In the genomic region with DNA sequence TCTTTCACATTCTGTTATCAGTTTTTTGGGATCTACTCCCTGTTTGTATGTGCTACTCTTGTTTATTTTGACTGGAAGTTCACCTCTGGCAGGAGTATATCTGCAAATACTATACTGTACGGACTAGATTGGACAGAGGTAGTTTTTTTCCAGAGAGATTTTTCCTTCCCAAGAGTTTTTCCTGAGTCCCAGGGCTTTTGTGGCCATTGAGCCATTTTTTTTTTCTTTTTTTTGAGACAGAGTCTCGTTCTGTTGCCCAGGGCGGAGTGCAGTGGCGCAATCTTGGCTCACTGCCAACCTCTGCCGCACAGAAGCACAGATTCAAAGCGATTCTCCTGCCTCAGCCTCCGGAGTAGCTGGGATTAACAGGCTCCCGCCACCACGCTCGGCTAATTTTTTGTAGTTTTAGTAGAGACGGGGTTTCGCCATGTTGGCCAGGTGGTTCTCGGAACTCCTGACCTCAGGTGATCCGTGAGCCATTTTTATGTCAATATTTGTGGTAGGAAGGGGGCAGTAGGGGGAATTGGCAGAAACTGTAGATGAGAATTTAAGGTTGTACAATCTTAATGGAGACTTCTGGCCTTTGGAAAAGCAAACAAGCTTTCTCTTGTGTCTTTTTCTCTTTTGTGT, we compare ENCODE assay signal across 1 cellular context.
TF ChIP-seq lines count a peak whose summit lies in the region.

No MANE protein-coding gene starts in this region.

TF ChIP-seq in HepG2, 621 proteins besides CTCF, POLR2A, EP300 and RAD21 (continued from another document and continues in another):
- no peak for TF ChIP-seq ZNF646 (CRISPR knock-in tag; IDR thresholded peaks at IDR 0.05)
- TF ChIP-seq POGK (CRISPR knock-in tag; conservative IDR thresholded peaks at IDR 0.05), result no peak
- peak; percentile 95 for TF ChIP-seq GFI1 (CRISPR knock-in tag; IDR thresholded peaks at IDR 0.05; ENCODE audit: borderline replicate concordance)
- no peak for TF ChIP-seq MTF2 (CRISPR knock-in tag; IDR thresholded peaks at IDR 0.05; ENCODE audit: borderline replicate concordance)
- TF ChIP-seq SP140L (CRISPR knock-in tag; IDR thresholded peaks at IDR 0.05; ENCODE audit: borderline replicate concordance), result no peak
- TF ChIP-seq MED1 (CRISPR knock-in tag; IDR thresholded peaks at IDR 0.05), result peak; percentile 91
- TF ChIP-seq SP1 (IDR thresholded peaks at IDR 0.05), result no peak
- no peak for TF ChIP-seq SP1 (CRISPR knock-in tag; IDR thresholded peaks at IDR 0.05)
- no peak for TF ChIP-seq RBM22 (optimal IDR thresholded peaks at IDR 0.05; ENCODE audit: low read length)
- TF ChIP-seq KDM3A (CRISPR knock-in tag; IDR thresholded peaks at IDR 0.05; ENCODE audit: low read depth), result no peak
- no peak for TF ChIP-seq NFATC3 (CRISPR knock-in tag; IDR thresholded peaks at IDR 0.05)
- no peak for TF ChIP-seq DNMT3B (CRISPR knock-in tag; conservative IDR thresholded peaks at IDR 0.05)
- TF ChIP-seq ZNF329 (CRISPR knock-in tag; IDR thresholded peaks at IDR 0.05; ENCODE audit: low read depth), result no peak
- 0 out of 2 replicates have a peak, but pooled peaks have one; percentile 47 for TF ChIP-seq ZNF256 (CRISPR knock-in tag; conservative IDR thresholded peaks at IDR 0.05)
- no peak for TF ChIP-seq ZNF703 (CRISPR knock-in tag; IDR thresholded peaks at IDR 0.05; ENCODE audit: borderline replicate concordance)
- TF ChIP-seq ARID4A (CRISPR knock-in tag; IDR thresholded peaks at IDR 0.05; ENCODE audit: borderline replicate concordance), result peak; percentile 39; the same call in 1 of the 2 replicates
- TF ChIP-seq, protein P1, sequence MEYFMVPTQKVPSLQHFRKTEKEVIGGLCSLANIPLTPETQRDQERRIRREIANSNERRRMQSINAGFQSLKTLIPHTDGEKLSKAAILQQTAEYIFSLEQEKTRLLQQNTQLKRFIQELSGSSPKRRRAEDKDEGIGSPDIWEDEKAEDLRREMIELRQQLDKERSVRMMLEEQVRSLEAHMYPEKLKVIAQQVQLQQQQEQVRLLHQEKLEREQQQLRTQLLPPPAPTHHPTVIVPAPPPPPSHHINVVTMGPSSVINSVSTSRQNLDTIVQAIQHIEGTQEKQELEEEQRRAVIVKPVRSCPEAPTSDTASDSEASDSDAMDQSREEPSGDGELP (IDR thresholded peaks at IDR 0.05; ENCODE audit: borderline replicate concordance, low read depth), result peak; percentile 83
- TF ChIP-seq NPAS2 (CRISPR knock-in tag; IDR thresholded peaks at IDR 0.05; ENCODE audit: borderline replicate concordance), result no peak
- no peak for TF ChIP-seq AHR (CRISPR knock-in tag; IDR thresholded peaks at IDR 0.05)
- TF ChIP-seq ZNF34 (CRISPR knock-in tag; IDR thresholded peaks at IDR 0.05; ENCODE audit: borderline replicate concordance), result no peak
- no peak for TF ChIP-seq ARID2 (CRISPR knock-in tag; IDR thresholded peaks at IDR 0.05; ENCODE audit: borderline replicate concordance)
- peak; percentile 73 for TF ChIP-seq ZNF501 (CRISPR knock-in tag; IDR thresholded peaks at IDR 0.05)
- peak; percentile 86; the same call in 1 of the 2 replicates for TF ChIP-seq CBX5 (CRISPR knock-in tag; IDR thresholded peaks at IDR 0.05; ENCODE audit: borderline replicate concordance)
- peak; percentile 64; the same call in 1 of the 2 replicates for TF ChIP-seq ZNF605 (CRISPR knock-in tag; IDR thresholded peaks at IDR 0.05)
- no peak for TF ChIP-seq ESRRA (CRISPR knock-in tag; IDR thresholded peaks at IDR 0.05; ENCODE audit: low read depth)
- no peak for TF ChIP-seq EED (CRISPR knock-in tag; IDR thresholded peaks at IDR 0.05)
- peak; percentile 87 for TF ChIP-seq ZNF350 (CRISPR knock-in tag; IDR thresholded peaks at IDR 0.05; ENCODE audit: borderline replicate concordance, low read depth)
- TF ChIP-seq DMTF1 (CRISPR knock-in tag; IDR thresholded peaks at IDR 0.05), result no peak
- TF ChIP-seq SAFB2 (CRISPR knock-in tag; IDR thresholded peaks at IDR 0.05; ENCODE audit: borderline replicate concordance, low read depth), result no peak
- TF ChIP-seq ZNF737 (CRISPR knock-in tag; IDR thresholded peaks at IDR 0.05; ENCODE audit: borderline replicate concordance), result no peak
- no peak for TF ChIP-seq RFX5 (IDR thresholded peaks at IDR 0.05; ENCODE audit: low read depth, low read length)
- no peak for TF ChIP-seq ZNF282 (IDR thresholded peaks at IDR 0.05; ENCODE audit: partially characterized antibody)
- no peak for TF ChIP-seq NCOA5 (CRISPR knock-in tag; IDR thresholded peaks at IDR 0.05)
- no peak for TF ChIP-seq SRY (CRISPR knock-in tag; IDR thresholded peaks at IDR 0.05)
- TF ChIP-seq NR2F6 (IDR thresholded peaks at IDR 0.05), result peak; percentile 83
- peak; percentile 83 for TF ChIP-seq NR2F6 (CRISPR knock-in tag; IDR thresholded peaks at IDR 0.05)
- no peak for TF ChIP-seq HES4 (CRISPR knock-in tag; IDR thresholded peaks at IDR 0.05; ENCODE audit: borderline replicate concordance)
